In genomic region chr14:73953731-73954130, GRCh38 we compare ENCODE assay signal across 24 cellular contexts. TPM values are rescaled to one million over a fixed set of nuclear protein-coding genes. Genes with fewer than 3 reads are reported as not detected.
DNase-seq lines count a peak whose midpoint lies in the region; ATAC-seq and TF ChIP-seq lines count a peak whose summit lies in the region.
"Had no signal": no experiment of that assay in that cellular context is flagged by ENCODE, and none has a peak within 500 bp of the region (broad histone marks: within the 10 kb centered on the region; RNA-seq: fewer than 3 reads in every experiment).

No MANE protein-coding gene starts in this region.

- TF ChIP-seq CTCF in nephron (IDR thresholded peaks at IDR 0.05; ENCODE audit: unreplicated experiment in 3 of 3) = no peak

- peaks cover 23% of the 10 kb centered on the region; the same call in 1 of the 2 replicates for H3K36me3 ChIP-seq in Karpas-422 (ENCODE audit: insufficient read depth, low read length)

- H3K27ac Mint-ChIP-seq in activated CD8-positive, alpha-beta memory T cell treated with anti-CD3 and anti-CD28 coated beads, Interleukin-2, amount 10 ng/mL, durations not matched to agents 7 days and 5 days = peak overlapping the region; percentile 26
- H3K27ac Mint-ChIP-seq in activated T-helper 2 cell treated with anti-CD3 and anti-CD28 coated beads, Interferon-gamma antibody, Interleukin-2, Interleukin-4, amounts not matched to agents 10 μg/mL and 5 μg/mL and 100 μg/mL, durations not matched to agents 14 hours and 24 hours and 36 hours = peak overlapping the region; percentile 1
- H3K27ac Mint-ChIP-seq in nephron = no peak overlapping the region
- H3K27ac Mint-ChIP-seq: H9, HFFc6 had no signal

- intact Hi-C loops in activated T-helper 2 cell treated with anti-CD3 and anti-CD28 coated beads, Interferon-gamma antibody, Interleukin-2, Interleukin-4, amounts not matched to agents 10 μg/mL and 5 μg/mL and 100 μg/mL, durations not matched to agents 14 hours and 24 hours and 36 hours (cut with micrococcal nuclease) = loop anchor here (5.0 kb wide), 1 partner anchor 66 kb away; the partner anchor contains the start of gene ZNF410

- no peak for DNase-seq in activated CD8-positive, alpha-beta memory T cell treated with anti-CD3 and anti-CD28 coated beads, Interleukin-2, amount 10 ng/mL, durations not matched to agents 7 days and 5 days
- no peak for DNase-seq in activated CD8-positive, alpha-beta memory T cell treated with anti-CD3 and anti-CD28 coated beads, Interleukin-2, amount 50 U/mL, for 4 hours
- DNase-seq in HS-5 (ENCODE audit: low read depth) (peak; percentile 8), Karpas-422 (no peak), NCI-H2196 (lab: John Stamatoyannopoulos, UW; ENCODE audit: unreplicated experiment) (no peak), kidney glomerular epithelial cell (lab: John Stamatoyannopoulos, UW) (no peak)
- no peak for DNase-seq in activated T-helper 2 cell treated with anti-CD3 and anti-CD28 coated beads, Interferon-gamma antibody, Interleukin-2, Interleukin-4, amounts not matched to agents 10 μg/mL and 5 μg/mL and 100 μg/mL, durations not matched to agents 14 hours and 24 hours and 36 hours (ENCODE audit: low spot score)
- DNase-seq: 8988T; AML-193; C1 segment of cervical spinal cord; CD8-positive, alpha-beta T cell; DND-41; H9; HFFc6; KG1; NCI-H1105; NCI-H146; NCI-H2029; NCI-H226; NCI-H510A treated with DMSO at 0.1 percent for 48 hours; NCI-H748 treated with DMSO at 0.1 percent for 48 hours; Peyer's patch had no signal

- no peaks in the 10 kb centered on the region for H3K27me3 ChIP-seq in Karpas-422 (ENCODE audit: low read length)
- H3K27me3 ChIP-seq: Peyer's patch had no signal

- no peaks in the 10 kb centered on the region for H3K9me3 ChIP-seq in Karpas-422 (ENCODE audit: low read length)
- H3K9me3 ChIP-seq: Peyer's patch had no signal

- no peak overlapping the region for H3K4me3 Mint-ChIP-seq in activated CD8-positive, alpha-beta memory T cell treated with anti-CD3 and anti-CD28 coated beads, Interleukin-2, amount 10 ng/mL, durations not matched to agents 7 days and 5 days
- H3K4me3 Mint-ChIP-seq in activated T-helper 2 cell treated with anti-CD3 and anti-CD28 coated beads, Interferon-gamma antibody, Interleukin-2, Interleukin-4, amounts not matched to agents 10 μg/mL and 5 μg/mL and 100 μg/mL, durations not matched to agents 14 hours and 24 hours and 36 hours (ENCODE audit: low read depth) = no peak overlapping the region
- H3K4me3 Mint-ChIP-seq in nephron = peak overlapping the region; percentile 4 to 54 (median 6)
- H3K4me3 Mint-ChIP-seq: CD8-positive, alpha-beta T cell; H9; HFFc6 had no signal

- peaks cover 19% of the 10 kb centered on the region for H3K36me3 Mint-ChIP-seq in activated CD8-positive, alpha-beta memory T cell treated with anti-CD3 and anti-CD28 coated beads, Interleukin-2, amount 10 ng/mL, durations not matched to agents 7 days and 5 days
- peaks cover 19% of the 10 kb centered on the region for H3K36me3 Mint-ChIP-seq in activated T-helper 2 cell treated with anti-CD3 and anti-CD28 coated beads, Interferon-gamma antibody, Interleukin-2, Interleukin-4, amounts not matched to agents 10 μg/mL and 5 μg/mL and 100 μg/mL, durations not matched to agents 14 hours and 24 hours and 36 hours (ENCODE audit: low read depth)
- peaks cover 43% of the 10 kb centered on the region for H3K36me3 Mint-ChIP-seq in nephron (ENCODE audit: low read depth)

- no peaks in the 10 kb centered on the region for H3K27me3 Mint-ChIP-seq in activated CD8-positive, alpha-beta memory T cell treated with anti-CD3 and anti-CD28 coated beads, Interleukin-2, amount 10 ng/mL, durations not matched to agents 7 days and 5 days
- no peaks in the 10 kb centered on the region for H3K27me3 Mint-ChIP-seq in activated T-helper 2 cell treated with anti-CD3 and anti-CD28 coated beads, Interferon-gamma antibody, Interleukin-2, Interleukin-4, amounts not matched to agents 10 μg/mL and 5 μg/mL and 100 μg/mL, durations not matched to agents 14 hours and 24 hours and 36 hours (ENCODE audit: low read depth)
- H3K27me3 Mint-ChIP-seq in nephron (ENCODE audit: low read depth) = no peaks in the 10 kb centered on the region

- H3K9me2 ChIP-seq in Karpas-422 (replicated peaks; ENCODE audit: insufficient read depth, low read length) = no peaks in the 10 kb centered on the region

- no peak for ATAC-seq in activated CD8-positive, alpha-beta memory T cell treated with anti-CD3 and anti-CD28 coated beads, Interleukin-2, amount 10 ng/mL, durations not matched to agents 7 days and 5 days
- ATAC-seq: CD8-positive, alpha-beta T cell had no signal

- H4K20me1 ChIP-seq in Karpas-422 (ENCODE audit: insufficient read depth, low read depth, low read length) = no peaks in the 10 kb centered on the region

- H3K9me3 Mint-ChIP-seq in activated CD8-positive, alpha-beta memory T cell treated with anti-CD3 and anti-CD28 coated beads, Interleukin-2, amount 10 ng/mL, durations not matched to agents 7 days and 5 days (ENCODE audit: low read depth) = no peaks in the 10 kb centered on the region
- H3K9me3 Mint-ChIP-seq in activated T-helper 2 cell treated with anti-CD3 and anti-CD28 coated beads, Interferon-gamma antibody, Interleukin-2, Interleukin-4, amounts not matched to agents 10 μg/mL and 5 μg/mL and 100 μg/mL, durations not matched to agents 14 hours and 24 hours and 36 hours = no peaks in the 10 kb centered on the region
- H3K9me3 Mint-ChIP-seq in nephron = no peaks in the 10 kb centered on the region
- H3K9me3 Mint-ChIP-seq: CD8-positive, alpha-beta T cell; H9; HFFc6 had no signal

- H3K4me1 ChIP-seq in Karpas-422 (ENCODE audit: low read length) = peaks cover 21% of the 10 kb centered on the region

- no peak overlapping the region for H3K4me2 ChIP-seq in Karpas-422 (ENCODE audit: low read depth, low read length, poor library complexity, severe bottlenecking)

- no peak overlapping the region for H3K27ac ChIP-seq in Karpas-422 (ENCODE audit: low read length)
- H3K27ac ChIP-seq: HL-60, Peyer's patch had no signal

- H3K9ac ChIP-seq in Karpas-422 (ENCODE audit: low read length) = no peak overlapping the region

- H3K4me1 Mint-ChIP-seq in activated CD8-positive, alpha-beta memory T cell treated with anti-CD3 and anti-CD28 coated beads, Interleukin-2, amount 10 ng/mL, durations not matched to agents 7 days and 5 days = peaks cover 25% of the 10 kb centered on the region
- H3K4me1 Mint-ChIP-seq in activated T-helper 2 cell treated with anti-CD3 and anti-CD28 coated beads, Interferon-gamma antibody, Interleukin-2, Interleukin-4, amounts not matched to agents 10 μg/mL and 5 μg/mL and 100 μg/mL, durations not matched to agents 14 hours and 24 hours and 36 hours (ENCODE audit: low read depth) = peaks cover 8% of the 10 kb centered on the region
- H3K4me1 Mint-ChIP-seq in nephron = peaks cover 12% of the 10 kb centered on the region

- H3K79me2 ChIP-seq in Karpas-422 (ENCODE audit: low read length) = peaks cover 34% of the 10 kb centered on the region

- CTCF ChIA-PET in activated CD8-positive, alpha-beta memory T cell treated with anti-CD3 and anti-CD28 coated beads, Interleukin-2, amount 10 ng/mL, durations not matched to agents 7 days and 5 days (lab: Charles Lee) = interaction anchor here (0.5 kb wide), 1 partner anchor 383 kb away, joined by 4 read pairs; no protein-coding TSS in a partner anchor

- H2AFZ ChIP-seq in Karpas-422 (ENCODE audit: low read length) = no peak overlapping the region

- no peak overlapping the region for H3K4me3 ChIP-seq in Karpas-422 (ENCODE audit: low read length)
- H3K4me3 ChIP-seq: Peyer's patch had no signal

RNA-seq across cellular contexts. Expression of gene COQ6, which starts 3.6 kb away (rescaled TPM):
- 10 to 100 TPM; 17.7 to 18.1 TPM for total RNA-seq in activated CD8-positive, alpha-beta memory T cell treated with anti-CD3 and anti-CD28 coated beads, Interleukin-2, amount 10 ng/mL, durations not matched to agents 7 days and 5 days
- 17.2 and 17.8 TPM in 2 replicates for total RNA-seq in activated T-helper 2 cell treated with anti-CD3 and anti-CD28 coated beads, Interferon-gamma antibody, Interleukin-2, Interleukin-4, amounts not matched to agents 10 μg/mL and 5 μg/mL and 100 μg/mL, durations not matched to agents 14 hours and 24 hours and 36 hours
- 45.2 and 48.8 TPM in 2 replicates for total RNA-seq in Karpas-422 (2014; rRNA removed; shearing (Covaris generic); ENCODE audit: low replicate concordance)

RNA-seq across cellular contexts. Expression of gene FAM161B, which starts 3.8 kb away (rescaled TPM):
- total RNA-seq in activated CD8-positive, alpha-beta memory T cell treated with anti-CD3 and anti-CD28 coated beads, Interleukin-2, amount 10 ng/mL, durations not matched to agents 7 days and 5 days = 1 to 10 TPM; 1.2 to 1.8 TPM
- 0.57 and 0.68 TPM in 2 replicates for total RNA-seq in activated T-helper 2 cell treated with anti-CD3 and anti-CD28 coated beads, Interferon-gamma antibody, Interleukin-2, Interleukin-4, amounts not matched to agents 10 μg/mL and 5 μg/mL and 100 μg/mL, durations not matched to agents 14 hours and 24 hours and 36 hours
- 4.1 and 5.8 TPM in 2 replicates for total RNA-seq in Karpas-422 (2014; rRNA removed; shearing (Covaris generic); ENCODE audit: low replicate concordance)

Comparison
In these comparisons a context has a peak if more than half of its experiments do, and no peak if none do; other contexts are left out.
1. H3K27ac Mint-ChIP-seq: peak in activated CD8-positive, alpha-beta memory T cell treated with anti-CD3 and anti-CD28 coated beads, Interleukin-2, amount 10 ng/mL, durations not matched to agents 7 days and 5 days (single experiment) and activated T-helper 2 cell treated with anti-CD3 and anti-CD28 coated beads, Interferon-gamma antibody, Interleukin-2, Interleukin-4, amounts not matched to agents 10 μg/mL and 5 μg/mL and 100 μg/mL, durations not matched to agents 14 hours and 24 hours and 36 hours (single experiment); none in nephron (0 of 3).
2. H3K4me3 Mint-ChIP-seq: peak in nephron (3 of 3); none in activated CD8-positive, alpha-beta memory T cell treated with anti-CD3 and anti-CD28 coated beads, Interleukin-2, amount 10 ng/mL, durations not matched to agents 7 days and 5 days (single experiment) and activated T-helper 2 cell treated with anti-CD3 and anti-CD28 coated beads, Interferon-gamma antibody, Interleukin-2, Interleukin-4, amounts not matched to agents 10 μg/mL and 5 μg/mL and 100 μg/mL, durations not matched to agents 14 hours and 24 hours and 36 hours (single experiment).